In genomic region chr11:122748968-122749687, GRCh38 we compare ENCODE assay signal across 9 cellular contexts.
A peak's percentile ranks its signal among the peaks of the same experiment; 100 is the strongest.
DNase-seq lines count a peak whose midpoint lies in the region; ATAC-seq and TF ChIP-seq lines count a peak whose summit lies in the region.
"Had no signal": no experiment of that assay in that cellular context is flagged by ENCODE, and none has a peak within 500 bp of the region (broad histone marks: within the 10 kb centered on the region; RNA-seq: fewer than 3 reads in every experiment).

No MANE protein-coding gene starts in this region.

- H3K4me3 ChIP-seq in skeletal muscle cell (ENCODE audit: low read depth, low read length): no peak overlapping the region
- H3K4me3 ChIP-seq in neural progenitor cell: no peak overlapping the region

- no peak overlapping the region for H3K27ac ChIP-seq in neural progenitor cell

- H3K4me3 Mint-ChIP-seq in neural progenitor cell: no peak overlapping the region
- H3K4me3 Mint-ChIP-seq: IgD-negative memory B cell had no signal

- H3K27ac Mint-ChIP-seq in neural progenitor cell: no peak overlapping the region
- H3K27ac Mint-ChIP-seq: IgD-negative memory B cell had no signal

- no peaks in the 10 kb centered on the region for H3K36me3 Mint-ChIP-seq in neural progenitor cell
- H3K36me3 Mint-ChIP-seq: IgD-negative memory B cell had no signal

- no peak overlapping the region for H2AFZ ChIP-seq in neural progenitor cell (replicated peaks)

- H3K36me3 ChIP-seq in neural progenitor cell: no peaks in the 10 kb centered on the region

- H3K4me1 Mint-ChIP-seq in neural progenitor cell: peaks cover 21% of the 10 kb centered on the region

- H3K27me3 ChIP-seq in neural progenitor cell: no peaks in the 10 kb centered on the region

- no peaks in the 10 kb centered on the region for H3K79me2 ChIP-seq in neural progenitor cell (ENCODE audit: low read depth)

- DNase-seq in COLO829 (ENCODE audit: low spot score) (peak; percentile 25), HS-5 (ENCODE audit: low read depth) (peak; percentile 86), fibroblast of gingiva (ENCODE audit: low read depth) (peak; percentile 94), skeletal muscle cell (ENCODE audit: low read depth) (peak; percentile 99), NCI-H524 (lab: John Stamatoyannopoulos, UW) (no peak), neural progenitor cell (ENCODE audit: low spot score) (no peak)
- DNase-seq in activated CD4-positive, alpha-beta T cell treated with anti-CD3 and anti-CD28 coated beads for 1 hour: peak; percentile 38

- H3K9me3 Mint-ChIP-seq in neural progenitor cell: no peaks in the 10 kb centered on the region
- H3K9me3 Mint-ChIP-seq: IgD-negative memory B cell had no signal

- no peak overlapping the region for H3K4me2 ChIP-seq in neural progenitor cell

- peaks cover 3% of the 10 kb centered on the region for H3K27me3 Mint-ChIP-seq in neural progenitor cell (ENCODE audit: insufficient read depth, low read depth)

- no peaks in the 10 kb centered on the region for H3F3A ChIP-seq in neural progenitor cell (ENCODE audit: low read depth)

- H3K9ac ChIP-seq in neural progenitor cell: no peak overlapping the region

- ATAC-seq in GM21390 (IDR thresholded peaks at IDR 0.05; ENCODE audit: unreplicated experiment): peak; percentile 92

- no peak for TF ChIP-seq CTCF in neural progenitor cell (IDR thresholded peaks at IDR 0.05)

- no peaks in the 10 kb centered on the region for H4K20me1 ChIP-seq in neural progenitor cell (ENCODE audit: low read depth)

- H3K9me3 ChIP-seq in neural progenitor cell (ENCODE audit: low read depth): no peaks in the 10 kb centered on the region

- peaks cover 18% of the 10 kb centered on the region for H3K4me1 ChIP-seq in neural progenitor cell

Comparison
In these comparisons a context has a peak if more than half of its experiments do, and no peak if none do; other contexts are left out.
1. DNase-seq: peak in COLO829 (single experiment), HS-5 (single experiment), activated CD4-positive, alpha-beta T cell treated with anti-CD3 and anti-CD28 coated beads for 1 hour (single experiment), fibroblast of gingiva (single experiment) and skeletal muscle cell (single experiment); none in NCI-H524 (0 of 2) and neural progenitor cell (single experiment).